ENCODE assay signal across 28 cellular contexts in genomic region chr3:169234595-169234994, GRCh38.
"Had no signal": no experiment of that assay in that cellular context is flagged by ENCODE, and none has a peak within 500 bp of the region (broad histone marks: within the 10 kb centered on the region; RNA-seq: fewer than 3 reads in every experiment).

No MANE protein-coding gene starts in this region.

- DNase-seq: activated CD4-positive, alpha-beta memory T cell treated with anti-CD3 and anti-CD28 coated beads for 36 hours; activated CD4-positive, alpha-beta T cell treated with anti-CD3 and anti-CD28 coated beads for 36 hours; activated CD4-positive, alpha-beta T cell treated with anti-CD3 and anti-CD28 coated beads, Interleukin-2, amount 10 ng/mL, durations not matched to agents 24 days and 14 days; activated CD4-positive, CD25-positive, alpha-beta regulatory T cell; activated CD4-positive, CD25-positive, alpha-beta regulatory T cell treated with anti-CD3 and anti-CD28 coated beads, Interleukin-2, amount 50 U/mL, for 72 hours; activated CD8-positive, alpha-beta memory T cell treated with anti-CD3 and anti-CD28 coated beads, Interleukin-2, amount 10 ng/mL, durations not matched to agents 7 days and 5 days; activated CD8-positive, alpha-beta memory T cell treated with anti-CD3 and anti-CD28 coated beads, Interleukin-2, amount 50 U/mL, for 4 hours; activated CD8-positive, alpha-beta T cell treated with anti-CD3 and anti-CD28 coated beads, Interleukin-2, amount 10 ng/mL, durations not matched to agents 7 days and 5 days; activated effector memory CD4-positive, alpha-beta T cell treated with anti-CD3 and anti-CD28 coated beads, Interleukin-2, amount 50 U/mL, for 16 hours; activated naive CD4-positive, alpha-beta T cell treated with anti-CD3 and anti-CD28 coated beads, Interleukin-2, amount 10 ng/mL, durations not matched to agents 7 days and 5 days; activated naive CD8-positive, alpha-beta T cell treated with anti-CD3 and anti-CD28 coated beads, Interleukin-2, amount 10 ng/mL, durations not matched to agents 7 days and 5 days; activated T-cell treated with anti-CD3 and anti-CD28 coated beads, Interleukin-2, amount 50 U/mL, for 1 hour; activated T-cell treated with anti-CD3 and anti-CD28 coated beads, Interleukin-2, amount 50 U/mL, for 48 hours; central memory CD4-positive, alpha-beta T cell; cerebellar nuclear complex; colonic mucosa; effector CD8-positive, alpha-beta T cell; esophagus squamous epithelium; foreskin melanocyte; heart right ventricle; T-helper 17 cell; T1000 had no signal

- H3K4me1 ChIP-seq: breast epithelium, colonic mucosa had no signal

- ATAC-seq: activated CD4-positive, alpha-beta T cell treated with anti-CD3 and anti-CD28 coated beads for 36 hours; activated CD8-positive, alpha-beta memory T cell treated with anti-CD3 and anti-CD28 coated beads, Interleukin-2, amount 10 ng/mL, durations not matched to agents 7 days and 5 days; activated CD8-positive, alpha-beta T cell treated with anti-CD3 and anti-CD28 coated beads, Interleukin-2, amount 10 ng/mL, durations not matched to agents 7 days and 5 days; activated naive CD4-positive, alpha-beta T cell treated with anti-CD3 and anti-CD28 coated beads, Interleukin-2, amount 50 U/mL, for 72 hours; gastroesophageal sphincter; heart right ventricle; T-helper 17 cell had no signal

- H3K27ac ChIP-seq: breast epithelium, cardiac muscle cell, colonic mucosa, epithelial cell of prostate, esophagus squamous epithelium, gastroesophageal sphincter, heart right ventricle had no signal

- H3K9me3 ChIP-seq: ascending aorta, breast epithelium, colonic mucosa, esophagus squamous epithelium, gastroesophageal sphincter, heart right ventricle had no signal

- H3K36me3 ChIP-seq: ascending aorta, breast epithelium, cardiac muscle cell, colonic mucosa, esophagus squamous epithelium, gastroesophageal sphincter, heart right ventricle had no signal

- H3K4me3 ChIP-seq: ascending aorta, breast epithelium, cardiac muscle cell, colonic mucosa, esophagus squamous epithelium, gastroesophageal sphincter, heart right ventricle had no signal

- H3K27me3 ChIP-seq: ascending aorta, breast epithelium, cardiac muscle cell, colonic mucosa, esophagus squamous epithelium, gastroesophageal sphincter, heart right ventricle had no signal
